Comparison of ENCODE assay signal across 19 cellular contexts in the genomic region with DNA sequence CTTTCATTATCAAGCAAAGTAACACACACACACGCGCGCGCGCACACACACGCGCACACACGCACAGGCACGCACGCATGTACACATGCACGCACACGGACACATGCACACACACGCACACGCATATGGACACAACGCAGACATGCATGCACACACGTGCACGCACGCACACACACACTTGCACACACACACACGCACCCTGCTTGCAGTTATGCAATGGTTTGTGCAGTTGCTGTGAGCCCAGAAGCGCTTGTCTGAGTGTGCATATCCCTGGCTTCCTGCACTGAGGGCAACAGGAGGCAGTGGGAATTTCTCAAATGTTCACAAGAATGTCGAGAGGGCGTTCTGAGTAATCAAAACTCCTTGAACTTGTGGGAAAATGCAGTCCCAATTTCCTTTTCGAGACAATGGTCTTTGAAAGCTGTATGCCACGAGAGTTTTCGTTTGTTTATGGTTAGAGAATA. TPM values are rescaled to one million over a fixed set of nuclear protein-coding genes. Genes with fewer than 3 reads are reported as not detected.
DNase-seq lines count a peak whose midpoint lies in the region; FAIRE-seq and TF ChIP-seq lines count a peak whose summit lies in the region.
"Had no signal": no experiment of that assay in that cellular context is flagged by ENCODE, and none has a peak within 500 bp of the region (broad histone marks: within the 10 kb centered on the region; RNA-seq: fewer than 3 reads in every experiment).

No MANE protein-coding gene starts in this region.

- no peak overlapping the region for H4K8ac ChIP-seq in trophoblast cell (ENCODE audit: low read depth, low read length)

- peak overlapping the region; percentile 5 for H3K23ac ChIP-seq in trophoblast cell (ENCODE audit: low read length)

- H3K4me2 ChIP-seq in trophoblast cell (ENCODE audit: low read length): no peak overlapping the region

- H4K12ac ChIP-seq in trophoblast cell (ENCODE audit: low read depth, low read length): no peak overlapping the region

- WGBS in trophoblast cell (ENCODE audit: extremely low coverage, insufficient coverage, insufficient read length): no CpG with 5 or more reads among the region's 25 CpGs

- H3K27me3 ChIP-seq in trophoblast cell (ENCODE audit: insufficient read depth, low read length): no peaks in the 10 kb centered on the region
- H3K27me3 ChIP-seq: cardiac muscle cell, right atrium auricular region had no signal

- no peak overlapping the region for H3K14ac ChIP-seq in trophoblast cell (ENCODE audit: low read length)

- H2AFZ ChIP-seq in trophoblast cell (ENCODE audit: insufficient read depth, low read length, poor library complexity): no peak overlapping the region

- H3K18ac ChIP-seq in trophoblast cell (ENCODE audit: low read length): no peak overlapping the region

- DNase-seq in GM12891 (ENCODE audit: insufficient read length, low spot score) (no peak), astrocyte of the hippocampus (ENCODE audit: low read depth, low spot score) (peak; percentile 68), glomerular endothelial cell (ENCODE audit: extremely low read depth, low read depth, low spot score) (peak; percentile 86), trophoblast cell (no peak), COLO829 (ENCODE audit: low spot score) (no peak), medulla oblongata (ENCODE audit: extremely low spot score) (no peak), HCEC 1CT (no peak)
- DNase-seq in stimulated activated CD4-positive, alpha-beta T cell treated with anti-CD3 and anti-CD28 coated beads, Interleukin-4, amount 100 ng/mL, for 4 hours: no peak
- DNase-seq: GDM1; KBM-7; mammary epithelial cell; NCI-H2029 treated with DMSO at 0.1 percent for 48 hours; NCI-H526; OCI-M1; stimulated activated CD4-positive, alpha-beta T cell treated with anti-CD3 and anti-CD28 coated beads, Interleukin-1b, Interleukin-23, amount 100 ng/mL, for 48 hours had no signal

- H3K36me3 ChIP-seq in trophoblast cell (ENCODE audit: control insufficient read depth in 1 of 2, insufficient read depth in 2 of 2, low read length in 2 of 2): no peaks in the 10 kb centered on the region
- H3K36me3 ChIP-seq: cardiac muscle cell, right atrium auricular region had no signal

- H3K4ac ChIP-seq in trophoblast cell (ENCODE audit: low read depth, low read length): no peak overlapping the region

- no peak overlapping the region for H2AK5ac ChIP-seq in trophoblast cell (ENCODE audit: low read length)

- TF ChIP-seq POLR2A in GM12891 (IDR thresholded peaks at IDR 0.05; ENCODE audit: low read depth, low read length): no peak

- no peak overlapping the region for H2BK120ac ChIP-seq in trophoblast cell (ENCODE audit: insufficient read depth, low read length, poor library complexity)

- no peak overlapping the region for H2BK12ac ChIP-seq in trophoblast cell (ENCODE audit: low read length)

- H3K9me3 ChIP-seq in trophoblast cell (ENCODE audit: insufficient read depth, low read depth, low read length): peaks cover 2% of the 10 kb centered on the region
- H3K9me3 ChIP-seq: right atrium auricular region had no signal

- H3K4me3 ChIP-seq in trophoblast cell (ENCODE audit: low read depth, low read length): no peak overlapping the region
- H3K4me3 ChIP-seq: cardiac muscle cell, right atrium auricular region, SK-N-MC had no signal

- no peak overlapping the region for H3K27ac ChIP-seq in trophoblast cell (ENCODE audit: low read depth, low read length)
- H3K27ac ChIP-seq: cardiac muscle cell, right atrium auricular region, SK-N-MC had no signal

- H3K9ac ChIP-seq in trophoblast cell (ENCODE audit: low read length): no peak overlapping the region

- peaks cover 24 to 30% of the 10 kb centered on the region in 2 experiments for H3K4me1 ChIP-seq in trophoblast cell (ENCODE audit: control insufficient read depth in 1 of 2, insufficient read depth in 2 of 2, low read length in 2 of 2)

- H4K91ac ChIP-seq in trophoblast cell (ENCODE audit: low read depth, low read length): no peak overlapping the region

- FAIRE-seq in GM12891 (lab: Jason Lieb, UNC): peak; percentile 86
- FAIRE-seq: frontal cortex had no signal

- H3K79me2 ChIP-seq in trophoblast cell (ENCODE audit: control insufficient read depth, insufficient read depth, low read length, poor library complexity): peaks cover 3% of the 10 kb centered on the region

- no peak overlapping the region for H2BK5ac ChIP-seq in trophoblast cell (ENCODE audit: low read depth, low read length, poor library complexity)

- peaks cover 26% of the 10 kb centered on the region for H3K79me1 ChIP-seq in trophoblast cell (ENCODE audit: low read length)

TF ChIP-seq in GM12891, 5 proteins besides CTCF, POLR2A, EP300 and RAD21:
- no peak for TF ChIP-seq SPI1 (IDR thresholded peaks at IDR 0.05; ENCODE audit: low read depth, low read length)
- peak; percentile 79; the same call in 1 of the 2 replicates for TF ChIP-seq POU2F2 (IDR thresholded peaks at IDR 0.05; ENCODE audit: low read depth, low read length)

RNA-seq across cellular contexts. Expression of a gene that starts 41.6 kb away (rescaled TPM):
- 204 TPM for polyA plus RNA-seq in GM12891 (2012; ENCODE audit: low read depth, missing spikeins)
- total RNA-seq in glomerular endothelial cell: 108 and 316 TPM in 2 replicates
- polyA plus RNA-seq in trophoblast cell (2013): 116 and 119 TPM in 2 replicates

Comparison
In these comparisons a context has a peak if more than half of its experiments do, and no peak if none do; other contexts are left out.
1. DNase-seq: peak in astrocyte of the hippocampus (single experiment) and glomerular endothelial cell (single experiment); none in GM12891 (single experiment), trophoblast cell (0 of 2), COLO829 (single experiment), medulla oblongata (single experiment), stimulated activated CD4-positive, alpha-beta T cell treated with anti-CD3 and anti-CD28 coated beads, Interleukin-4, amount 100 ng/mL, for 4 hours (0 of 2) and HCEC 1CT (single experiment).